In the genomic region with DNA sequence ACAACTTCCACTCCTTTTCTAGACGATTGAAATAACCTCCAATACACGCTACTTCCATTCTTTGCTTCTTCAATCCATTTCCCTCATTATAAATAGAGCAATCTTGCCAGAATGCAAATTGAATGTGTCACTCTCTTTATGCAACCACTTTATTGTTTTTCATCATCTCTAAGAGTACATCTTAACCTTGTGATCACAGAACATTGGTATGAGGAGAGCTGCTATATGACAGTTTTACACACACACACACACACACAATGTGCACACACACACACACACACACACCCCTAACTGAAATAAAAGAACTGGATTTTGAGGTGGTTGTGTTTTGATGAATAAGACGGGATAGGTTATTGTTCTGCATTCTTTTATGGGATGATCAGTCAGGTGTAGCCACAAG, we compare ENCODE assay signal across 22 cellular contexts.
DNase-seq lines count a peak whose midpoint lies in the region; ATAC-seq and TF ChIP-seq lines count a peak whose summit lies in the region.
"Had no signal": no experiment of that assay in that cellular context is flagged by ENCODE, and none has a peak within 500 bp of the region (broad histone marks: within the 10 kb centered on the region; RNA-seq: fewer than 3 reads in every experiment).

No MANE protein-coding gene starts in this region.

- no peaks in the 10 kb centered on the region for H3K36me3 Mint-ChIP-seq in activated CD4-positive, alpha-beta memory T cell treated with anti-CD3 and anti-CD28 coated beads for 36 hours
- H3K36me3 Mint-ChIP-seq: type B pancreatic cell had no signal

- no peak for ATAC-seq in stimulated activated naive CD8-positive, alpha-beta T cell treated with anti-CD3 and anti-CD28 coated beads, Interleukin-15, Interleukin-2, amounts not matched to agents 100 U/mL and 50 U/mL, for 24 hours
- ATAC-seq: gastrocnemius medialis, HepG2, T-helper 17 cell had no signal

- POLR2A ChIA-PET in BJ (lab: Charles Lee), result no interaction called here
- POLR2A ChIA-PET in activated CD4-positive, alpha-beta memory T cell treated with anti-CD3 and anti-CD28 coated beads for 36 hours (lab: Charles Lee), result no interaction called here

- no peaks in the 10 kb centered on the region for H3K4me1 Mint-ChIP-seq in activated CD4-positive, alpha-beta memory T cell treated with anti-CD3 and anti-CD28 coated beads for 36 hours (ENCODE audit: low read depth)
- H3K4me1 Mint-ChIP-seq: T-helper 17 cell had no signal

- H3K36me3 ChIP-seq in BJ (ENCODE audit: control insufficient read depth, insufficient read depth, low read length) (no peaks in the 10 kb centered on the region), adipocyte (ENCODE audit: control insufficient read depth, insufficient read depth, low read length, severe bottlenecking) (no peaks in the 10 kb centered on the region), left ventricle myocardium inferior (no peaks in the 10 kb centered on the region), WERI-Rb-1 (no peaks in the 10 kb centered on the region)
- H3K36me3 ChIP-seq: gastrocnemius medialis had no signal

- no peak overlapping the region for H3K27ac Mint-ChIP-seq in activated CD4-positive, alpha-beta memory T cell treated with anti-CD3 and anti-CD28 coated beads for 36 hours
- H3K27ac Mint-ChIP-seq: CD4-positive, alpha-beta T cell; T-helper 17 cell; type B pancreatic cell had no signal

- H3K27ac ChIP-seq in left ventricle myocardium inferior (replicated peaks) (no peak overlapping the region), WERI-Rb-1 (no peak overlapping the region)
- H3K27ac ChIP-seq: gastrocnemius medialis, HL-60, VCaP had no signal

- TF ChIP-seq CTCF in BJ (IDR thresholded peaks at IDR 0.05; ENCODE audit: insufficient read depth, low read depth, low read length) (no peak), left ventricle myocardium inferior (IDR thresholded peaks at IDR 0.05; ENCODE audit: borderline replicate concordance) (no peak), WERI-Rb-1 (IDR thresholded peaks at IDR 0.05; ENCODE audit: low read depth, low read length) (no peak)

- DNase-seq in BJ (ENCODE audit: low read depth) (peak; percentile 20), adipocyte (ENCODE audit: low read depth) (peak; percentile 64), fibroblast of gingiva (ENCODE audit: low read depth) (peak; percentile 77), left kidney (ENCODE audit: low read depth, low spot score) (peak; percentile 33), left ventricle myocardium inferior (no peak), WERI-Rb-1 (no peak)
- no peak for DNase-seq in stimulated activated naive CD8-positive, alpha-beta T cell treated with anti-CD3 and anti-CD28 coated beads, Interleukin-15, Interleukin-2, amounts not matched to agents 100 U/mL and 50 U/mL, for 24 hours
- DNase-seq in activated CD4-positive, alpha-beta memory T cell treated with anti-CD3 and anti-CD28 coated beads for 36 hours, result no peak
- DNase-seq: activated CD8-positive, alpha-beta memory T cell treated with anti-CD3 and anti-CD28 coated beads, Interleukin-2, amount 50 U/mL, for 48 hours; CD4-positive, alpha-beta T cell; cortex of kidney; gastrocnemius medialis; NCI-H1105 treated with DMSO at 0.1 percent for 48 hours; NCI-H2081; NCI-H510A; occipital lobe; stimulated activated CD4-positive, alpha-beta T cell treated with anti-CD3 and anti-CD28 coated beads, Interleukin-15, amount 100 ng/mL, for 24 hours; T-helper 17 cell had no signal

- H3K4me1 ChIP-seq in adipocyte (ENCODE audit: control insufficient read depth, insufficient read depth, low read length), result no peaks in the 10 kb centered on the region
- H3K4me1 ChIP-seq in left ventricle myocardium inferior, result peaks cover 5% of the 10 kb centered on the region
- H3K4me1 ChIP-seq: gastrocnemius medialis had no signal

- CTCF ChIA-PET in BJ (lab: Yijun Ruan, JAX), result no interaction called here
- CTCF ChIA-PET in activated CD4-positive, alpha-beta memory T cell treated with anti-CD3 and anti-CD28 coated beads for 36 hours (lab: Charles Lee), result no interaction called here

- intact Hi-C loops in left ventricle myocardium inferior (cut with micrococcal nuclease), result no loop called here
- intact Hi-C loops in activated CD4-positive, alpha-beta memory T cell treated with anti-CD3 and anti-CD28 coated beads for 36 hours (cut with micrococcal nuclease), result no loop called here

- peaks cover 2% of the 10 kb centered on the region for H3K9me3 Mint-ChIP-seq in activated CD4-positive, alpha-beta memory T cell treated with anti-CD3 and anti-CD28 coated beads for 36 hours
- H3K9me3 Mint-ChIP-seq: CD4-positive, alpha-beta T cell; type B pancreatic cell had no signal

- H3K27me3 Mint-ChIP-seq in activated CD4-positive, alpha-beta memory T cell treated with anti-CD3 and anti-CD28 coated beads for 36 hours, result no peaks in the 10 kb centered on the region
- H3K27me3 Mint-ChIP-seq: CD4-positive, alpha-beta T cell; T-helper 17 cell; type B pancreatic cell had no signal

- no peak overlapping the region for H3K4me3 Mint-ChIP-seq in activated CD4-positive, alpha-beta memory T cell treated with anti-CD3 and anti-CD28 coated beads for 36 hours
- H3K4me3 Mint-ChIP-seq: CD4-positive, alpha-beta T cell; T-helper 17 cell; type B pancreatic cell had no signal

- H3K9ac ChIP-seq in adipocyte (ENCODE audit: low read length), result no peak overlapping the region

- H3K9me3 ChIP-seq in adipocyte (ENCODE audit: control insufficient read depth, low read length) (peaks cover 3% of the 10 kb centered on the region), left ventricle myocardium inferior (replicated peaks) (peaks cover 9% of the 10 kb centered on the region), WERI-Rb-1 (ENCODE audit: severe bottlenecking) (no peaks in the 10 kb centered on the region)
- H3K9me3 ChIP-seq: gastrocnemius medialis had no signal

- H3K27me3 ChIP-seq in BJ (ENCODE audit: control insufficient read depth, insufficient read depth, low read length) (no peaks in the 10 kb centered on the region), adipocyte (replicated peaks; ENCODE audit: control insufficient read depth, insufficient read depth, low read length) (no peaks in the 10 kb centered on the region), left ventricle myocardium inferior (ENCODE audit: low read depth) (no peaks in the 10 kb centered on the region), WERI-Rb-1 (ENCODE audit: insufficient read depth, low read depth, severe bottlenecking) (no peaks in the 10 kb centered on the region)
- H3K27me3 ChIP-seq: gastrocnemius medialis had no signal

- no peak overlapping the region for H3K4me3 ChIP-seq in BJ (ENCODE audit: low read depth, low read length)
- no peak overlapping the region for H3K4me3 ChIP-seq in adipocyte (ENCODE audit: low read length)
- H3K4me3 ChIP-seq in left ventricle myocardium inferior, result no peak overlapping the region
- H3K4me3 ChIP-seq in WERI-Rb-1 (ENCODE audit: low read depth, low read length), result no peak overlapping the region
- H3K4me3 ChIP-seq: gastrocnemius medialis had no signal

Comparison
In these comparisons a context has a peak if more than half of its experiments do, and no peak if none do; other contexts are left out.
1. DNase-seq: peak in BJ (single experiment), adipocyte (single experiment), fibroblast of gingiva (single experiment) and left kidney (single experiment); none in stimulated activated naive CD8-positive, alpha-beta T cell treated with anti-CD3 and anti-CD28 coated beads, Interleukin-15, Interleukin-2, amounts not matched to agents 100 U/mL and 50 U/mL, for 24 hours (single experiment), left ventricle myocardium inferior (single experiment), WERI-Rb-1 (single experiment) and activated CD4-positive, alpha-beta memory T cell treated with anti-CD3 and anti-CD28 coated beads for 36 hours (single experiment).